Comparison of ENCODE assay signal across 1 cellular context in the genomic region with DNA sequence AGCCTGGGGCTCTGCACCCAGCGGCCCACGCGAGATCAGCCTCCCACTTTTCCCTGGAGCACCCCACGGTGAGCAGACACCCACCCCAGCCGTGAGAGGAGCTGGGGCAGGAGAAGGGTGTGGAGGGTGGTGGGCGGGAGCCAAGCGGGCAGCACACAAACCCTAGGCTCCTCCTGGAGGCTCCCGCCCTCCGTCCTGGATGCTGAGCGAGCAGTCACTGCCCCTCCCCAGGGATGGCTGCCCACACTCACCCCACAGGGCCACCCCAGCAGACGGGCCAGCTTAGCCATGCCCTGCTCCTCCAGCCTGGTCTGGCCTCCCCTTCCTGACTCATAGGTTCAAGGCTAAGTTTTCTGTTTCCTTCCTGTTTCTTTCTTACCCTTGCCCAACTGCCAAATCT.
TF ChIP-seq lines count a peak whose summit lies in the region.

No MANE protein-coding gene starts in this region.

TF ChIP-seq in K562, 482 proteins besides CTCF, POLR2A, EP300 and RAD21 (continued from another document):
- TF ChIP-seq, protein P1, sequence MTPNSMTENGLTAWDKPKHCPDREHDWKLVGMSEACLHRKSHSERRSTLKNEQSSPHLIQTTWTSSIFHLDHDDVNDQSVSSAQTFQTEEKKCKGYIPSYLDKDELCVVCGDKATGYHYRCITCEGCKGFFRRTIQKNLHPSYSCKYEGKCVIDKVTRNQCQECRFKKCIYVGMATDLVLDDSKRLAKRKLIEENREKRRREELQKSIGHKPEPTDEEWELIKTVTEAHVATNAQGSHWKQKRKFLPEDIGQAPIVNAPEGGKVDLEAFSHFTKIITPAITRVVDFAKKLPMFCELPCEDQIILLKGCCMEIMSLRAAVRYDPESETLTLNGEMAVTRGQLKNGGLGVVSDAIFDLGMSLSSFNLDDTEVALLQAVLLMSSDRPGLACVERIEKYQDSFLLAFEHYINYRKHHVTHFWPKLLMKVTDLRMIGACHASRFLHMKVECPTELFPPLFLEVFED (CRISPR knock-in tag; conservative IDR thresholded peaks at IDR 0.05): no peak
- TF ChIP-seq BMI1 (IDR thresholded peaks at IDR 0.05; ENCODE audit: low read length): no peak
- TF ChIP-seq, protein P2, sequence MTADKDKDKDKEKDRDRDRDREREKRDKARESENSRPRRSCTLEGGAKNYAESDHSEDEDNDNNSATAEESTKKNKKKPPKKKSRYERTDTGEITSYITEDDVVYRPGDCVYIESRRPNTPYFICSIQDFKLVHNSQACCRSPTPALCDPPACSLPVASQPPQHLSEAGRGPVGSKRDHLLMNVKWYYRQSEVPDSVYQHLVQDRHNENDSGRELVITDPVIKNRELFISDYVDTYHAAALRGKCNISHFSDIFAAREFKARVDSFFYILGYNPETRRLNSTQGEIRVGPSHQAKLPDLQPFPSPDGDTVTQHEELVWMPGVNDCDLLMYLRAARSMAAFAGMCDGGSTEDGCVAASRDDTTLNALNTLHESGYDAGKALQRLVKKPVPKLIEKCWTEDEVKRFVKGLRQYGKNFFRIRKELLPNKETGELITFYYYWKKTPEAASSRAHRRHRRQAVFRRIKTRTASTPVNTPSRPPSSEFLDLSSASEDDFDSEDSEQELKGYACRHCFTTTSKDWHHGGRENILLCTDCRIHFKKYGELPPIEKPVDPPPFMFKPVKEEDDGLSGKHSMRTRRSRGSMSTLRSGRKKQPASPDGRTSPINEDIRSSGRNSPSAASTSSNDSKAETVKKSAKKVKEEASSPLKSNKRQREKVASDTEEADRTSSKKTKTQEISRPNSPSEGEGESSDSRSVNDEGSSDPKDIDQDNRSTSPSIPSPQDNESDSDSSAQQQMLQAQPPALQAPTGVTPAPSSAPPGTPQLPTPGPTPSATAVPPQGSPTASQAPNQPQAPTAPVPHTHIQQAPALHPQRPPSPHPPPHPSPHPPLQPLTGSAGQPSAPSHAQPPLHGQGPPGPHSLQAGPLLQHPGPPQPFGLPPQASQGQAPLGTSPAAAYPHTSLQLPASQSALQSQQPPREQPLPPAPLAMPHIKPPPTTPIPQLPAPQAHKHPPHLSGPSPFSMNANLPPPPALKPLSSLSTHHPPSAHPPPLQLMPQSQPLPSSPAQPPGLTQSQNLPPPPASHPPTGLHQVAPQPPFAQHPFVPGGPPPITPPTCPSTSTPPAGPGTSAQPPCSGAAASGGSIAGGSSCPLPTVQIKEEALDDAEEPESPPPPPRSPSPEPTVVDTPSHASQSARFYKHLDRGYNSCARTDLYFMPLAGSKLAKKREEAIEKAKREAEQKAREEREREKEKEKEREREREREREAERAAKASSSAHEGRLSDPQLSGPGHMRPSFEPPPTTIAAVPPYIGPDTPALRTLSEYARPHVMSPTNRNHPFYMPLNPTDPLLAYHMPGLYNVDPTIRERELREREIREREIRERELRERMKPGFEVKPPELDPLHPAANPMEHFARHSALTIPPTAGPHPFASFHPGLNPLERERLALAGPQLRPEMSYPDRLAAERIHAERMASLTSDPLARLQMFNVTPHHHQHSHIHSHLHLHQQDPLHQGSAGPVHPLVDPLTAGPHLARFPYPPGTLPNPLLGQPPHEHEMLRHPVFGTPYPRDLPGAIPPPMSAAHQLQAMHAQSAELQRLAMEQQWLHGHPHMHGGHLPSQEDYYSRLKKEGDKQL (CRISPR knock-in tag; IDR thresholded peaks at IDR 0.05; ENCODE audit: borderline replicate concordance): no peak
- no peak for TF ChIP-seq NR2F6 (CRISPR knock-in tag; IDR thresholded peaks at IDR 0.05)
